ENCODE assay signal across 10 cellular contexts in genomic region chr11:122186439-122187080, GRCh38.
A peak's percentile ranks its signal among the peaks of the same experiment; 100 is the strongest.
DNase-seq lines count a peak whose midpoint lies in the region; ATAC-seq and TF ChIP-seq lines count a peak whose summit lies in the region.
"Had no signal": no experiment of that assay in that cellular context is flagged by ENCODE, and none has a peak within 500 bp of the region (broad histone marks: within the 10 kb centered on the region; RNA-seq: fewer than 3 reads in every experiment).

No MANE protein-coding gene starts in this region.

- peaks cover 34% of the 10 kb centered on the region for H3K4me1 ChIP-seq in PC-9 (replicated peaks; ENCODE audit: insufficient read depth)
- peaks cover 6 to 43% (median 38%) of the 10 kb centered on the region in 4 donors for H3K4me1 ChIP-seq in esophagus muscularis mucosa

- TF ChIP-seq CTCF in PC-9 (conservative IDR thresholded peaks at IDR 0.05) (no peak), esophagus muscularis mucosa (IDR thresholded peaks at IDR 0.05) (no peak)

- H2AFZ ChIP-seq in PC-9 = no peak overlapping the region

- no peak overlapping the region for H3K4me2 ChIP-seq in PC-9

- H3K27ac ChIP-seq in PC-9 = peak overlapping the region; percentile 43; the same call in 1 of the 2 replicates
- peak overlapping the region; percentile 35 to 85 (median 44) for H3K27ac ChIP-seq in esophagus muscularis mucosa (replicated peaks in 1 of 4)

- peaks cover 62% of the 10 kb centered on the region for H3K9me3 ChIP-seq in PC-9 (ENCODE audit: insufficient read depth, low read depth)
- peaks cover 0 to 15% (median 8%) of the 10 kb centered on the region in 4 donors for H3K9me3 ChIP-seq in esophagus muscularis mucosa

- no peaks in the 10 kb centered on the region for H3K79me2 ChIP-seq in PC-9 (ENCODE audit: low read depth)

- H3K27me3 ChIP-seq in PC-9 (ENCODE audit: insufficient read depth, low read depth) (no peaks in the 10 kb centered on the region), esophagus muscularis mucosa (no peaks in the 10 kb centered on the region)

- WGBS in esophagus muscularis mucosa = 46% methylated on average over 3 of the region's 3 CpGs

- CTCF ChIA-PET in PC-9 (lab: Charles Lee) = no interaction called here

- H3K36me3 ChIP-seq in PC-9 (ENCODE audit: low read depth) (peaks cover 10% of the 10 kb centered on the region; the same call in 1 of the 2 replicates), esophagus muscularis mucosa (no peaks in the 10 kb centered on the region)

- H3K9me2 ChIP-seq in PC-9 (ENCODE audit: insufficient read depth) = no peaks in the 10 kb centered on the region

- no peak for TF ChIP-seq EP300 in esophagus muscularis mucosa (IDR thresholded peaks at IDR 0.05)

- peak; percentile 84 for ATAC-seq in sciatic nerve

- DNase-seq in GM04503 (ENCODE audit: low read depth) (peak; percentile 100), PC-9 (peak in 1 of 2 experiments; percentile 62), esophagus muscularis mucosa (ENCODE audit: extremely low spot score) (no peak), sciatic nerve (ENCODE audit: low spot score) (no peak), NCI-H510A treated with DMSO at 0.1 percent for 48 hours (lab: John Stamatoyannopoulos, UW) (no peak), NCI-H2196 (lab: John Stamatoyannopoulos, UW; ENCODE audit: unreplicated experiment) (no peak), NCI-H69 (lab: John Stamatoyannopoulos, UW) (no peak)
- no peak for DNase-seq in activated effector memory CD4-positive, alpha-beta T cell treated with Interleukin-2 at 50 U/mL for 16 hours
- DNase-seq: activated CD4-positive, alpha-beta T cell treated with anti-CD3 and anti-CD28 coated beads for 48 hours; Karpas-422 had no signal

- BruUV-seq in PC-9 (replicated peaks; lab: Mats Ljungman, UMichigan) = no TSS peak

- POLR2A ChIA-PET in PC-9 (lab: Charles Lee; ENCODE audit: unreplicated experiment) = no interaction called here

- peaks cover 43% of the 10 kb centered on the region for H3F3A ChIP-seq in PC-9 (ENCODE audit: insufficient read depth, low read depth)

- H3K4me3 ChIP-seq in PC-9 (no peak overlapping the region), esophagus muscularis mucosa (no peak overlapping the region)

- no peak for TF ChIP-seq POLR2A in esophagus muscularis mucosa (IDR thresholded peaks at IDR 0.05; ENCODE audit: low read depth)

- H4K20me1 ChIP-seq in PC-9 (ENCODE audit: insufficient read depth) = no peaks in the 10 kb centered on the region

- intact Hi-C loops in PC-9 (cut with micrococcal nuclease; ENCODE audit: unreplicated experiment) = no loop called here
- intact Hi-C loops in esophagus muscularis mucosa (cut with DNase I) = no loop called here
- intact Hi-C loops in sciatic nerve (cut with DNase I) = no loop called here
